ENCODE assay signal across 8 cellular contexts in the genomic region with DNA sequence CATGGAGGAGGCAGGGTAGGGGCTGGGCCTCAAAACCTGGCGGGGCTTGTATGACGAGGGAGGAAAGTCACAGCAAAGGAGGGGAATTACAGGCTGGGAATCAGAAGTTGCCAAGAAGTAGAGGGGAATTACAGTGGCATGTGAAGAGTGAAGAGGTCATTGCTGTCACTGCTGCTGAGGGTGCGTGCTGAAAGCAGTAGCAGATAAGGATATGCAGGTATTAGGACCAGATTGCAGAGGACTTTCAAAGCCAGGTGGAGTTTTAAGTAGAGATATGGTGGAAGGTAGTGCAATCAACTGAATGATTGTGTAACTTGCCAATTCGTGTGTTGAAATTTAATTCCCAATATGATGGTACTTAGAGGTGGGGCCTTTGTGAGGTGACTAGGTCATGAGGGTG.
"Had no signal": no experiment of that assay in that cellular context is flagged by ENCODE, and none has a peak within 500 bp of the region (broad histone marks: within the 10 kb centered on the region; RNA-seq: fewer than 3 reads in every experiment).

No MANE protein-coding gene starts in this region.

- H3K27ac ChIP-seq: GM23248 had no signal

- H2AFZ ChIP-seq: GM23248 had no signal

- H3K9me3 ChIP-seq: HAP-1 had no signal

- H3K9me3 Mint-ChIP-seq: HFFc6 had no signal

- H3K4me1 ChIP-seq: HAP-1 had no signal

- DNase-seq: GM23248, GOT3, H7, HFFc6, KBM-7 had no signal

- H3K4me3 Mint-ChIP-seq: HFFc6, IgD-negative memory B cell had no signal

- H3K4me3 ChIP-seq: GM23248, HAP-1 had no signal

- ATAC-seq: HCT116 had no signal

- H3K9ac ChIP-seq: GM23248 had no signal

- H3K27ac Mint-ChIP-seq: HFFc6, IgD-negative memory B cell had no signal

- H3K36me3 ChIP-seq: HAP-1 had no signal

- H3K4me1 Mint-ChIP-seq: IgD-negative memory B cell had no signal
